In the genomic region with DNA sequence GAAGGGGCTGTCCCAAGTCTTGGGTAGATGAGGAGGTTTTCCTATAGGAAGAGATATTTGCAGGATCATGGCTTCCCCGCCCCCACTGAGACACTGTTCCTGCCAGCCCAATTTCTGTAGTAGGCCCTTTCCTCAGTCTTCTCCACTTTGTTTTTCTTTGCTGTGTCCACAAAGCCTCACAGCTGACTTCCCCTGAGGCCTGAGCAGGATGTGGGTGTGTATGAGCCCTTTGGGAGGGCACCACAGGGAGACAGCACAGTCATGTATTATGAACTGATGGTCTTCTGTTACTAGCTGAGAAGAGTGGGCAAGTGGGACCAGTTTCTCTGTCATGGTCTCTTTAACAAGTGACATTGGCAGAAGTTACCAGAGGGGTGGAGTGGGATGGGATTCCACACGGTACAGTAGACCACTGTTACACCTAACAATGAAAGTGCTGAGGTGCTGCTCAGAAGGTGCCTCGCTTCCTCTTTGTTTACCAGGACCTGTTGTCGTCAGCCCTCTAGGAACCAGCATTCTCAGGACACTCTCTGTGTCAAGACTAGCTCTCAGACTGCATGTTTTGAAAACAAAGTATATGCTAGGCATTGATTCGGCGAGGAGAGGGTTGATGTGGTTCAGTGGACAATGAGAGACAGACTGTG, we compare ENCODE assay signal across 10 cellular contexts.
DNase-seq lines count a peak whose midpoint lies in the region; ATAC-seq and TF ChIP-seq lines count a peak whose summit lies in the region.
"Had no signal": no experiment of that assay in that cellular context is flagged by ENCODE, and none has a peak within 500 bp of the region (broad histone marks: within the 10 kb centered on the region; RNA-seq: fewer than 3 reads in every experiment).

No MANE protein-coding gene starts in this region.

- TF ChIP-seq CTCF in NB4 (IDR thresholded peaks at IDR 0.05; ENCODE audit: low read depth, low read length) (no peak), coronary artery (IDR thresholded peaks at IDR 0.05) (no peak)

- H3K4me3 Mint-ChIP-seq in stimulated activated naive CD8-positive, alpha-beta T cell treated with anti-CD3 and anti-CD28 coated beads, Interleukin-15, amount 100 ng/mL, for 72 hours = no peak overlapping the region
- H3K4me3 Mint-ChIP-seq: T-helper 1 cell treated with Interleukin-12 subunit alpha and Interleukin-12 subunit beta and Interleukin-4 antibody, amounts not matched to agents 30 μg/mL and 1 μg/mL, for 36 hours had no signal

- DNase-seq in stimulated activated naive CD8-positive, alpha-beta T cell treated with anti-CD3 and anti-CD28 coated beads, Interleukin-15, amount 100 ng/mL, for 72 hours = peak in 1 of 2 donors; percentile 17
- DNase-seq in stimulated activated naive CD8-positive, alpha-beta T cell treated with anti-CD3 and anti-CD28 coated beads, Interleukin-15, Interleukin-2, amounts not matched to agents 100 U/mL and 50 U/mL, for 24 hours = no peak
- DNase-seq in NB4 (ENCODE audit: low read depth) = peak; percentile 90
- DNase-seq in NCI-H2227 treated with DMSO at 0.1 percent for 48 hours (lab: John Stamatoyannopoulos, UW) = no peak
- no peak for DNase-seq in coronary artery (ENCODE audit: low spot score)
- no peak for DNase-seq in stimulated activated CD4-positive, alpha-beta T cell treated with anti-CD3 and anti-CD28 coated beads, Interleukin-2, amount 100 ng/mL, for 24 hours
- DNase-seq in cortex of kidney (lab: John Stamatoyannopoulos, UW) = no peak

- no peaks in the 10 kb centered on the region for H3K27me3 Mint-ChIP-seq in stimulated activated naive CD8-positive, alpha-beta T cell treated with anti-CD3 and anti-CD28 coated beads, Interleukin-15, amount 100 ng/mL, for 72 hours

- TF ChIP-seq POLR2A in NB4 (IDR thresholded peaks at IDR 0.05; ENCODE audit: extremely low read depth, insufficient read length) = no peak

- ATAC-seq in stimulated activated naive CD8-positive, alpha-beta T cell treated with anti-CD3 and anti-CD28 coated beads, Interleukin-15, amount 100 ng/mL, for 72 hours = peak; percentile 84
- ATAC-seq in stimulated activated naive CD8-positive, alpha-beta T cell treated with anti-CD3 and anti-CD28 coated beads, Interleukin-15, Interleukin-2, amounts not matched to agents 100 U/mL and 50 U/mL, for 24 hours = no peak
- ATAC-seq in HG02938 (IDR thresholded peaks at IDR 0.05; ENCODE audit: unreplicated experiment) = peak; percentile 72

- H3K27ac ChIP-seq in coronary artery = no peak overlapping the region
- H3K27ac ChIP-seq: right atrium auricular region had no signal

- no peak overlapping the region for H3K27ac Mint-ChIP-seq in stimulated activated naive CD8-positive, alpha-beta T cell treated with anti-CD3 and anti-CD28 coated beads, Interleukin-15, amount 100 ng/mL, for 72 hours
- H3K27ac Mint-ChIP-seq: T-helper 1 cell treated with Interleukin-12 subunit alpha and Interleukin-12 subunit beta and Interleukin-4 antibody, amounts not matched to agents 30 μg/mL and 1 μg/mL, for 36 hours had no signal

- H3K4me3 ChIP-seq in NB4 (ENCODE audit: low read depth, low read length) (no peak overlapping the region), coronary artery (no peak overlapping the region)
- H3K4me3 ChIP-seq: right atrium auricular region had no signal

- H3K9me3 Mint-ChIP-seq in stimulated activated naive CD8-positive, alpha-beta T cell treated with anti-CD3 and anti-CD28 coated beads, Interleukin-15, amount 100 ng/mL, for 72 hours = peaks cover 12 to 15% of the 10 kb centered on the region in 2 donors

- peaks cover 12% of the 10 kb centered on the region for H3K4me1 Mint-ChIP-seq in stimulated activated naive CD8-positive, alpha-beta T cell treated with anti-CD3 and anti-CD28 coated beads, Interleukin-15, amount 100 ng/mL, for 72 hours
